ENCODE assay signal across 8 cellular contexts in genomic region chr2:28610583-28611201, GRCh38.
DNase-seq lines count a peak whose midpoint lies in the region; ATAC-seq and TF ChIP-seq lines count a peak whose summit lies in the region.

No MANE protein-coding gene starts in this region.

- H3K4me1 Mint-ChIP-seq in Calu3 (ENCODE audit: low read depth, unreplicated experiment): peaks cover 20% of the 10 kb centered on the region

- CTCF ChIA-PET in Calu3 (lab: Charles Lee): interaction anchor here (0.6 to 1.2 kb wide), 6 partner anchors 9 to 1649 kb away, joined by 3 to 7 read pairs (median 4); no protein-coding TSS in a partner anchor

- H3K9me3 Mint-ChIP-seq in Calu3 (ENCODE audit: low read depth, unreplicated experiment): peaks cover 3% of the 10 kb centered on the region

- no TSS peak for BruUV-seq in Calu3 (replicated peaks; lab: Mats Ljungman, UMichigan)

- intact Hi-C loops in Calu3 (cut with micrococcal nuclease; ENCODE audit: unreplicated experiment): loop anchor here (1.0 to 5.0 kb wide), 2 partner anchors 14 to 43 kb away; no protein-coding TSS in a partner anchor
- intact Hi-C loops in posterior cingulate gyrus (cut with DNase I): no loop called here

- no peak overlapping the region for H3K4me3 Mint-ChIP-seq in Calu3 (ENCODE audit: low read depth, unreplicated experiment)

- ATAC-seq in HG03460 (IDR thresholded peaks at IDR 0.05; ENCODE audit: unreplicated experiment): no peak
- no peak for ATAC-seq in left lobe of liver

- H3K27me3 Mint-ChIP-seq in Calu3 (ENCODE audit: unreplicated experiment): no peaks in the 10 kb centered on the region

- H3K36me3 Mint-ChIP-seq in Calu3 (ENCODE audit: insufficient read depth, unreplicated experiment): peaks cover 6% of the 10 kb centered on the region

- no peak for TF ChIP-seq CTCF in Calu3 (IDR thresholded peaks at IDR 0.05; ENCODE audit: unreplicated experiment)

- H3K27ac Mint-ChIP-seq in Calu3 (ENCODE audit: unreplicated experiment): peak overlapping the region; percentile 94

- DNase-seq in Calu3 (peak; percentile 87), M059J (ENCODE audit: low read depth) (peak; percentile 98), brain pericyte (ENCODE audit: low read depth, low spot score) (peak; percentile 41), posterior cingulate gyrus (peak in 7 of 10 donors; percentile 38 to 93 (median 72)), NCI-H2196 (lab: John Stamatoyannopoulos, UW; ENCODE audit: unreplicated experiment) (no peak), mesenteric fat pad (ENCODE audit: low spot score) (no peak), left lobe of liver (ENCODE audit: low spot score) (no peak)

Comparison
In these comparisons a context has a peak if more than half of its experiments do, and no peak if none do; other contexts are left out.
1. DNase-seq: peak in Calu3 (single experiment), M059J (single experiment), brain pericyte (single experiment) and posterior cingulate gyrus (7 of 10); none in NCI-H2196 (single experiment), mesenteric fat pad (single experiment) and left lobe of liver (single experiment).